Comparison of ENCODE assay signal across 1 cellular context in the genomic region with DNA sequence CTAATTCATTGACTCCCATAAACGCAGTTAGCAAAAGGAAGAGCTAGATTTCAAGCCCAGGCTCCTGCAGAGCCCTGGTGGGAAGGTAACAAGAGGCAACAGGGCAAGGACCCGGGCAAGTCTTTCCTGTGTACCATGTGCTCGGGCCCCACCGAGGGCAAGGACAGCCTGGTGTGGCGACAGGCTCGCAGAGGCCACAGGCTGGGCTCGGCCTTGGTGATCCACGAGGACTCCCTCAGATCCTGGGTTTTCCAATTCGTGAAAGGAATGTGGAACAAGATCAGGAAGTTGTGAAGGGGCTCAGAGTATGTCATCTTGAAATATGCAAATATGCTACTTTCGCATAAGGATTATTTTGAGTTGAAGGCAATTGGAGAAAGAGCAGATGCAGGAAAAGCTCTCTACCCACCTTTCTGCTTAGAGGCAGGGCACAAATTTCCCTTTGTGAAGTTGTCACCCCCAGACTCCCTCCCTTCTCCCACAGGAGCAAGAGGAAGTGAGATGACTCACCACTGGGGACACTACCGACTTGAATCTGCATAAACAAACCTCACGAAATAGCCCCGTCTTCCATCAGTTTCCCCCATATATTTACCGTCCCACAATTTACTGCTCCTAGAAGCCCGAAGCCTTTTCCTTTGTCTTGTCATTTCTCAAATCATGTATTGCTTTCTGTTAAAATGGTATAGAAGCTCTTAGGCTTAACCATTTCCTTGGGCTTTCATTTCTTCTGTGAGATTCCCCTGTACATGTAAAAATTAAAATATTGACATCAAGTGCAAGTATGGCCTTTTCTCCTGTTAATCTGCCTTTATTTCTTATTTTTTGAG.
A peak's percentile ranks its signal among the peaks of the same experiment; 100 is the strongest.
TF ChIP-seq lines count a peak whose summit lies in the region.

No MANE protein-coding gene starts in this region.

TF ChIP-seq in K562, 482 proteins besides CTCF, POLR2A, EP300 and RAD21 (continued from another document and continues in another):
- TF ChIP-seq PREB (CRISPR knock-in tag; IDR thresholded peaks at IDR 0.05) (no peak), E4F1 (CRISPR knock-in tag; IDR thresholded peaks at IDR 0.05; ENCODE audit: borderline replicate concordance) (no peak), USF2 (CRISPR knock-in tag; IDR thresholded peaks at IDR 0.05) (no peak), ATF6 (CRISPR knock-in tag; IDR thresholded peaks at IDR 0.05) (no peak), MCM7 (IDR thresholded peaks at IDR 0.05) (no peak), PCBP1 (IDR thresholded peaks at IDR 0.05; ENCODE audit: low read depth, low read length, poor library complexity, severe bottlenecking) (no peak), FOXP1 (CRISPR knock-in tag; IDR thresholded peaks at IDR 0.05) (peak; percentile 70; the same call in 1 of the 2 replicates), DMBX1 (CRISPR knock-in tag; IDR thresholded peaks at IDR 0.05; ENCODE audit: borderline replicate concordance) (peak; percentile 83), U2AF2 (optimal IDR thresholded peaks at IDR 0.05; ENCODE audit: low read depth, low read length) (no peak), BDP1 (IDR thresholded peaks at IDR 0.05; ENCODE audit: insufficient read depth, insufficient read length) (no peak), GABPB2 (CRISPR knock-in tag; conservative IDR thresholded peaks at IDR 0.05) (no peak), ARID2 (IDR thresholded peaks at IDR 0.05) (0 out of 2 replicates have a peak, but pooled peaks have one; percentile 5), SMC3 (conservative IDR thresholded peaks at IDR 0.05; ENCODE audit: insufficient read depth, low read depth, low read length) (no peak), GATAD2B (IDR thresholded peaks at IDR 0.05; ENCODE audit: borderline replicate concordance) (no peak), EWSR1 (IDR thresholded peaks at IDR 0.05; ENCODE audit: borderline replicate concordance, low read depth, partially characterized antibody) (no peak), ESRRA (IDR thresholded peaks at IDR 0.05; ENCODE audit: borderline replicate concordance, low read depth) (no peak), MTA3 (IDR thresholded peaks at IDR 0.05; ENCODE audit: borderline replicate concordance) (no peak), ZKSCAN1 (IDR thresholded peaks at IDR 0.05; ENCODE audit: low read depth, low read length) (no peak), ZNF175 (CRISPR knock-in tag; IDR thresholded peaks at IDR 0.05; ENCODE audit: low read depth) (peak; percentile 80), RBM17 (IDR thresholded peaks at IDR 0.05; ENCODE audit: borderline replicate concordance, low read depth, low read length) (no peak), KLF6 (CRISPR knock-in tag; IDR thresholded peaks at IDR 0.05; ENCODE audit: borderline replicate concordance) (peak; percentile 69; the same call in 1 of the 2 replicates), CBX3 (IDR thresholded peaks at IDR 0.05; ENCODE audit: borderline replicate concordance in 1 of 2, low read length in 2 of 2) (peak in 1 of 2 experiments; percentile 46; a peak in 1 of 3 replicates), STAT5B (CRISPR knock-in tag; IDR thresholded peaks at IDR 0.05) (no peak), ZNF239 (CRISPR knock-in tag; IDR thresholded peaks at IDR 0.05) (no peak), ZBTB1 (CRISPR knock-in tag; IDR thresholded peaks at IDR 0.05; ENCODE audit: borderline replicate concordance, low read depth) (no peak), CXXC5 (CRISPR knock-in tag; IDR thresholded peaks at IDR 0.05) (peak; percentile 34), CREM (IDR thresholded peaks at IDR 0.05; ENCODE audit: low read depth) (peak; percentile 63), ZBTB8A (IDR thresholded peaks at IDR 0.05; ENCODE audit: partially characterized antibody) (no peak), HMGN3 (IDR thresholded peaks at IDR 0.05; ENCODE audit: borderline replicate concordance, extremely low read depth, insufficient read length, low read depth, low read length) (no peak)
- TF ChIP-seq, protein P1, sequence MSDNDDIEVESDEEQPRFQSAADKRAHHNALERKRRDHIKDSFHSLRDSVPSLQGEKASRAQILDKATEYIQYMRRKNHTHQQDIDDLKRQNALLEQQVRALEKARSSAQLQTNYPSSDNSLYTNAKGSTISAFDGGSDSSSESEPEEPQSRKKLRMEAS (CRISPR knock-in tag; IDR thresholded peaks at IDR 0.05) = peak; percentile 92
- TF ChIP-seq, protein P2, sequence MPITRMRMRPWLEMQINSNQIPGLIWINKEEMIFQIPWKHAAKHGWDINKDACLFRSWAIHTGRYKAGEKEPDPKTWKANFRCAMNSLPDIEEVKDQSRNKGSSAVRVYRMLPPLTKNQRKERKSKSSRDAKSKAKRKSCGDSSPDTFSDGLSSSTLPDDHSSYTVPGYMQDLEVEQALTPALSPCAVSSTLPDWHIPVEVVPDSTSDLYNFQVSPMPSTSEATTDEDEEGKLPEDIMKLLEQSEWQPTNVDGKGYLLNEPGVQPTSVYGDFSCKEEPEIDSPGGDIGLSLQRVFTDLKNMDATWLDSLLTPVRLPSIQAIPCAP (CRISPR knock-in tag; IDR thresholded peaks at IDR 0.05; ENCODE audit: borderline replicate concordance) = no peak
- TF ChIP-seq, protein P3, sequence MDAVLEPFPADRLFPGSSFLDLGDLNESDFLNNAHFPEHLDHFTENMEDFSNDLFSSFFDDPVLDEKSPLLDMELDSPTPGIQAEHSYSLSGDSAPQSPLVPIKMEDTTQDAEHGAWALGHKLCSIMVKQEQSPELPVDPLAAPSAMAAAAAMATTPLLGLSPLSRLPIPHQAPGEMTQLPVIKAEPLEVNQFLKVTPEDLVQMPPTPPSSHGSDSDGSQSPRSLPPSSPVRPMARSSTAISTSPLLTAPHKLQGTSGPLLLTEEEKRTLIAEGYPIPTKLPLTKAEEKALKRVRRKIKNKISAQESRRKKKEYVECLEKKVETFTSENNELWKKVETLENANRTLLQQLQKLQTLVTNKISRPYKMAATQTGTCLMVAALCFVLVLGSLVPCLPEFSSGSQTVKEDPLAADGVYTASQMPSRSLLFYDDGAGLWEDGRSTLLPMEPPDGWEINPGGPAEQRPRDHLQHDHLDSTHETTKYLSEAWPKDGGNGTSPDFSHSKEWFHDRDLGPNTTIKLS (IDR thresholded peaks at IDR 0.05; ENCODE audit: borderline replicate concordance, low read depth) = no peak
- TF ChIP-seq, protein P4, sequence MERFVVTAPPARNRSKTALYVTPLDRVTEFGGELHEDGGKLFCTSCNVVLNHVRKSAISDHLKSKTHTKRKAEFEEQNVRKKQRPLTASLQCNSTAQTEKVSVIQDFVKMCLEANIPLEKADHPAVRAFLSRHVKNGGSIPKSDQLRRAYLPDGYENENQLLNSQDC (CRISPR knock-in tag; IDR thresholded peaks at IDR 0.05) = no peak
- TF ChIP-seq, protein P5, sequence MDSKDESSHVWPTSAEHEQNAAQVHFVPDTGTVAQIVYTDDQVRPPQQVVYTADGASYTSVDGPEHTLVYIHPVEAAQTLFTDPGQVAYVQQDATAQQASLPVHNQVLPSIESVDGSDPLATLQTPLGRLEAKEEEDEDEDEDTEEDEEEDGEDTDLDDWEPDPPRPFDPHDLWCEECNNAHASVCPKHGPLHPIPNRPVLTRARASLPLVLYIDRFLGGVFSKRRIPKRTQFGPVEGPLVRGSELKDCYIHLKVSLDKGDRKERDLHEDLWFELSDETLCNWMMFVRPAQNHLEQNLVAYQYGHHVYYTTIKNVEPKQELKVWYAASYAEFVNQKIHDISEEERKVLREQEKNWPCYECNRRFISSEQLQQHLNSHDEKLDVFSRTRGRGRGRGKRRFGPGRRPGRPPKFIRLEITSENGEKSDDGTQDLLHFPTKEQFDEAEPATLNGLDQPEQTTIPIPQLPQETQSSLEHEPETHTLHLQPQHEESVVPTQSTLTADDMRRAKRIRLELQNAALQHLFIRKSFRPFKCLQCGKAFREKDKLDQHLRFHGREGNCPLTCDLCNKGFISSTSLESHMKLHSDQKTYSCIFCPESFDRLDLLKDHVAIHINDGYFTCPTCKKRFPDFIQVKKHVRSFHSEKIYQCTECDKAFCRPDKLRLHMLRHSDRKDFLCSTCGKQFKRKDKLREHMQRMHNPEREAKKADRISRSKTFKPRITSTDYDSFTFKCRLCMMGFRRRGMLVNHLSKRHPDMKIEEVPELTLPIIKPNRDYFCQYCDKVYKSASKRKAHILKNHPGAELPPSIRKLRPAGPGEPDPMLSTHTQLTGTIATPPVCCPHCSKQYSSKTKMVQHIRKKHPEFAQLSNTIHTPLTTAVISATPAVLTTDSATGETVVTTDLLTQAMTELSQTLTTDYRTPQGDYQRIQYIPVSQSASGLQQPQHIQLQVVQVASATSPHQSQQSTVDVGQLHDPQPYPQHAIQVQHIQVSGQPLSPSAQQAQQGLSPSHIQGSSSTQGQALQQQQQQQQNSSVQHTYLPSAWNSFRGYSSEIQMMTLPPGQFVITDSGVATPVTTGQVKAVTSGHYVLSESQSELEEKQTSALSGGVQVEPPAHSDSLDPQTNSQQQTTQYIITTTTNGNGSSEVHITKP (IDR thresholded peaks at IDR 0.05; ENCODE audit: partially characterized antibody) = no peak
- TF ChIP-seq, protein P6, sequence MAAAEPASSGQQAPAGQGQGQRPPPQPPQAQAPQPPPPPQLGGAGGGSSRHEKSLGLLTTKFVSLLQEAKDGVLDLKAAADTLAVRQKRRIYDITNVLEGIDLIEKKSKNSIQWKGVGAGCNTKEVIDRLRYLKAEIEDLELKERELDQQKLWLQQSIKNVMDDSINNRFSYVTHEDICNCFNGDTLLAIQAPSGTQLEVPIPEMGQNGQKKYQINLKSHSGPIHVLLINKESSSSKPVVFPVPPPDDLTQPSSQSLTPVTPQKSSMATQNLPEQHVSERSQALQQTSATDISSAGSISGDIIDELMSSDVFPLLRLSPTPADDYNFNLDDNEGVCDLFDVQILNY (CRISPR knock-in tag; IDR thresholded peaks at IDR 0.05) = no peak
- TF ChIP-seq, protein P7, sequence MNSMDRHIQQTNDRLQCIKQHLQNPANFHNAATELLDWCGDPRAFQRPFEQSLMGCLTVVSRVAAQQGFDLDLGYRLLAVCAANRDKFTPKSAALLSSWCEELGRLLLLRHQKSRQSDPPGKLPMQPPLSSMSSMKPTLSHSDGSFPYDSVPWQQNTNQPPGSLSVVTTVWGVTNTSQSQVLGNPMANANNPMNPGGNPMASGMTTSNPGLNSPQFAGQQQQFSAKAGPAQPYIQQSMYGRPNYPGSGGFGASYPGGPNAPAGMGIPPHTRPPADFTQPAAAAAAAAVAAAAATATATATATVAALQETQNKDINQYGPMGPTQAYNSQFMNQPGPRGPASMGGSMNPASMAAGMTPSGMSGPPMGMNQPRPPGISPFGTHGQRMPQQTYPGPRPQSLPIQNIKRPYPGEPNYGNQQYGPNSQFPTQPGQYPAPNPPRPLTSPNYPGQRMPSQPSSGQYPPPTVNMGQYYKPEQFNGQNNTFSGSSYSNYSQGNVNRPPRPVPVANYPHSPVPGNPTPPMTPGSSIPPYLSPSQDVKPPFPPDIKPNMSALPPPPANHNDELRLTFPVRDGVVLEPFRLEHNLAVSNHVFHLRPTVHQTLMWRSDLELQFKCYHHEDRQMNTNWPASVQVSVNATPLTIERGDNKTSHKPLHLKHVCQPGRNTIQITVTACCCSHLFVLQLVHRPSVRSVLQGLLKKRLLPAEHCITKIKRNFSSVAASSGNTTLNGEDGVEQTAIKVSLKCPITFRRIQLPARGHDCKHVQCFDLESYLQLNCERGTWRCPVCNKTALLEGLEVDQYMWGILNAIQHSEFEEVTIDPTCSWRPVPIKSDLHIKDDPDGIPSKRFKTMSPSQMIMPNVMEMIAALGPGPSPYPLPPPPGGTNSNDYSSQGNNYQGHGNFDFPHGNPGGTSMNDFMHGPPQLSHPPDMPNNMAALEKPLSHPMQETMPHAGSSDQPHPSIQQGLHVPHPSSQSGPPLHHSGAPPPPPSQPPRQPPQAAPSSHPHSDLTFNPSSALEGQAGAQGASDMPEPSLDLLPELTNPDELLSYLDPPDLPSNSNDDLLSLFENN (IDR thresholded peaks at IDR 0.05; ENCODE audit: low read depth in 2 of 2, low read length in 2 of 2) = no peak
